Comparison of ENCODE assay signal across 8 cellular contexts in the genomic region with DNA sequence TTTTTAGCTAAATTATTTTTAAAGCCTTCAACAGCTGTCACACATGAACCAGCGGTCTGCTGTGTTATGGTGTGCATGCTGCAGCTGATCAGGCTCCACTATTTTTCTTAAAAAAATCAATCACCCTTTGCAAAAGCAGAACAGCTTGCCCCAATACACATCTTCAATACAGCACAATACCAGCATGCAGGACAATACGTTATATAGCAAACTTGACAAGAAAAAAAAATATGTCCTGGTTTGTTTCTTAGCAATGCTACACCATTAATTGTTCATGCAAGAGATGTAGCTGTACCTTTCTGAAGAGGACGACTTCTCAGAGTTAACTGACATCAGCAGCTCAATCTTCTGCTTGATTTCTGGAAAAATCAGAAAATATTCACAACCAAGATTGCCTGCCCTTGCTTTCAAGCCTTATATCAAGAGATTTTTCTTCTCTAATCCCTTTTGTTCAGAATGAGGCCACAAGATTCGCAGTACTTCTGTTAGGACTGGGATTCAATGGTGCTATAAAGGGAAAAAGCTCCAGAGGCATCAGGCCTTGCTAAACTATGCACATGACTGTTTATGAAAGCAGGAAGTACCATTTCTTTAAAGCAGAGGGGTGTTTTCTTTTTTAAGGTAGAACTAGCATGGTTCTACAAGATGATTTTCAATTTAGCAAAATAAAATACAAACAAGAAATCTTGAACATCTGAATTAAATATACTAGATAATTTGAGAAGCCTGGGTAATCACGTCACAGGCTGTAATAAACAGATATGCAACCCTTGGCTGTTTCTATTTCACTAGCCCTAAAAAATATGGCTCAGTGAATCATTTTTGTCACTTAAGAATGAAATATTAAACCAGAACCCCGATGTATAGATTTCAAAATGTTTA.
A peak's percentile ranks its signal among the peaks of the same experiment; 100 is the strongest.
DNase-seq lines count a peak whose midpoint lies in the region; ATAC-seq, FAIRE-seq and TF ChIP-seq lines count a peak whose summit lies in the region.

No MANE protein-coding gene starts in this region.

- intact Hi-C loops in right cardiac atrium (cut with DNase I) (no loop called here), gastrocnemius medialis (cut with DNase I; ENCODE audit: low total_unique reads) (loop anchor here (2.0 to 10.0 kb wide), 4 partner anchors 120 to 1924 kb away; partner anchors contain the start of genes DNAJC2, PSMC2, RINT1 and SRPK2)

- ATAC-seq in GM18502 (IDR thresholded peaks at IDR 0.05; ENCODE audit: poor library complexity, unreplicated experiment) (peak; percentile 80), HG03045 (IDR thresholded peaks at IDR 0.05; ENCODE audit: unreplicated experiment) (peak; percentile 66), right cardiac atrium (peak; percentile 87 to 92), gastrocnemius medialis (peak; percentile 95 to 96)

- H3K4me1 Mint-ChIP-seq in astrocyte (ENCODE audit: low read depth, unreplicated experiment): peaks cover 24% of the 10 kb centered on the region

- no peaks in the 10 kb centered on the region for H3K27me3 Mint-ChIP-seq in astrocyte (ENCODE audit: low read depth, unreplicated experiment)

- H3K4me3 ChIP-seq in astrocyte (ENCODE audit: insufficient read depth, low read depth, low read length) (peak overlapping the region; percentile 42), right cardiac atrium (ENCODE audit: low read length) (peak overlapping the region; percentile 93), gastrocnemius medialis (peak overlapping the region; percentile 44 to 59 (median 56))

- H3K9me3 Mint-ChIP-seq in astrocyte (ENCODE audit: unreplicated experiment): no peaks in the 10 kb centered on the region

- H3K27me3 ChIP-seq in astrocyte (ENCODE audit: insufficient read depth, low read length) (no peaks in the 10 kb centered on the region), right cardiac atrium (ENCODE audit: control insufficient read depth, insufficient read depth) (no peaks in the 10 kb centered on the region), gastrocnemius medialis (no peaks in the 10 kb centered on the region)

- H3K36me3 ChIP-seq in astrocyte (ENCODE audit: insufficient read depth, low read length): no peaks in the 10 kb centered on the region
- H3K36me3 ChIP-seq in gastrocnemius medialis: no peaks in the 10 kb centered on the region

- H3K9me3 ChIP-seq in astrocyte (ENCODE audit: insufficient read depth, low read depth, low read length) (no peaks in the 10 kb centered on the region), right cardiac atrium (ENCODE audit: control insufficient read depth, low read length) (no peaks in the 10 kb centered on the region), gastrocnemius medialis (no peaks in the 10 kb centered on the region)

- TF ChIP-seq POLR2A in gastrocnemius medialis (IDR thresholded peaks at IDR 0.05): peak; percentile 31 to 72

- 3% methylated on average over 6 of the region's 6 CpGs for WGBS in right cardiac atrium

- H4K20me1 ChIP-seq in astrocyte (ENCODE audit: insufficient read depth, low read length): peaks cover 35% of the 10 kb centered on the region

- peak overlapping the region; percentile 52 for H3K4me3 Mint-ChIP-seq in astrocyte (ENCODE audit: unreplicated experiment)

- FAIRE-seq in astrocyte (lab: Jason Lieb, UNC): peak; percentile 76

- peaks cover 71% of the 10 kb centered on the region for H3K79me2 ChIP-seq in astrocyte (ENCODE audit: insufficient read depth, low read length)

- peaks cover 1% of the 10 kb centered on the region for H3K36me3 Mint-ChIP-seq in astrocyte (ENCODE audit: low read depth, unreplicated experiment)

- H3K27ac ChIP-seq in astrocyte (ENCODE audit: low read depth, low read length) (peak overlapping the region; percentile 68), right cardiac atrium (ENCODE audit: low read length) (peak overlapping the region; percentile 57), gastrocnemius medialis (peak overlapping the region; percentile 81 to 87 (median 84))

- TF ChIP-seq CTCF in astrocyte (IDR thresholded peaks at IDR 0.05; ENCODE audit: insufficient read depth, low read depth, low read length) (no peak), gastrocnemius medialis (IDR thresholded peaks at IDR 0.05 in 4 of 5, conservative IDR thresholded peaks at IDR 0.05 in 1 of 5) (no peak)

- peak overlapping the region; percentile 76 for H3K4me2 ChIP-seq in astrocyte (ENCODE audit: low read length)

- no peak overlapping the region for H2AFZ ChIP-seq in astrocyte (ENCODE audit: low read depth, low read length)

- H3K9ac ChIP-seq in astrocyte (ENCODE audit: low read length): peak overlapping the region; percentile 70

- in situ Hi-C loops in gastrocnemius medialis (cut with MboI; ENCODE audit: low sequenced_read_pairs in 4 of 4): no loop called here

- peak; percentile 64 to 65 for DNase-seq in AML-193 (lab: John Stamatoyannopoulos, UW)
- DNase-seq in NCI-H2227 (lab: John Stamatoyannopoulos, UW; ENCODE audit: unreplicated experiment): peak; percentile 39
- peak; percentile 70 for DNase-seq in astrocyte (ENCODE audit: low read depth)
- no peak for DNase-seq in right cardiac atrium
- peak in 1 of 2 donors; percentile 22 for DNase-seq in gastrocnemius medialis
- DNase-seq in stimulated activated naive CD4-positive, alpha-beta T cell treated with Interleukin-2 at 50 U/mL for 16 hours (lab: John Stamatoyannopoulos, UW): no peak

- peaks cover 18% of the 10 kb centered on the region for H3K4me1 ChIP-seq in astrocyte (ENCODE audit: insufficient read depth, low read length)
- H3K4me1 ChIP-seq in right cardiac atrium (ENCODE audit: control insufficient read depth, insufficient read depth, low read length): peaks cover 4% of the 10 kb centered on the region
- H3K4me1 ChIP-seq in gastrocnemius medialis: peaks cover 19 to 40% of the 10 kb centered on the region in 2 donors

- peak overlapping the region; percentile 9 for H3K27ac Mint-ChIP-seq in astrocyte (ENCODE audit: unreplicated experiment)

Comparison
In these comparisons a context has a peak if more than half of its experiments do, and no peak if none do; other contexts are left out.
1. DNase-seq: peak in AML-193 (2 of 2), NCI-H2227 (single experiment) and astrocyte (single experiment); none in right cardiac atrium (0 of 3) and stimulated activated naive CD4-positive, alpha-beta T cell treated with Interleukin-2 at 50 U/mL for 16 hours (single experiment).
2. H3K4me3 ChIP-seq: peak in every context shown above with its lines; median percentile 93 in right cardiac atrium; 56 in gastrocnemius medialis; 42 in astrocyte.
3. Peak in every context shown above with its lines, with median percentiles within 50 percentile points of each other: ATAC-seq and H3K27ac ChIP-seq.